ENCODE assay signal across 20 cellular contexts in the genomic region with DNA sequence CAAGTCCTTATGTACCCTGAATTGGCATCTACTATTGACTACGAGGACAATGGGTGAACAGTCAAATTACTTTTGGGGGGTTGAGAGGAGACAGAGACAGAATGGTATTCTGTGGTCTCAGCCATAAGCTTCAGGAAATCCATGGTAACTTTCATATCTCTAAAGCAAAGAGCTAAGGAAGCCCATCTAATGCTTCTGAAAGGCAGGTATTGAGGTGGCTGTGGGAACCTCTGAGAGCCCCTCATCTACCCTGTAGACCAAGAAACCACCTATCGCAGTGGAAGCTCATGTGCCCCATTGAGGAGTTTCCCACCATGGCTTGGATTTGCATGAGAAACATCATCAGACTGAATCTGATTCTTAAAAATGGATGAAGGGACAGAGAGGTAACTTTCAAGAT.
"Had no signal": no experiment of that assay in that cellular context is flagged by ENCODE, and none has a peak within 500 bp of the region (broad histone marks: within the 10 kb centered on the region; RNA-seq: fewer than 3 reads in every experiment).

No MANE protein-coding gene starts in this region.

- H3K4me1 Mint-ChIP-seq: activated T-helper 17 cell treated with anti-CD3 and anti-CD28 coated beads, Interleukin-2, amount 50 U/mL, for 72 hours had no signal

- H3K9me3 ChIP-seq: ascending aorta, colonic mucosa, esophagus squamous epithelium, gastrocnemius medialis, left ventricle myocardium inferior, ovary, prostate gland, thyroid gland had no signal

- DNase-seq: activated CD8-positive, alpha-beta memory T cell treated with anti-CD3 and anti-CD28 coated beads for 24 hours; activated CD8-positive, alpha-beta memory T cell treated with anti-CD3 and anti-CD28 coated beads, Interleukin-2, amount 50 U/mL, for 4 hours; activated T-cell treated with anti-CD3 and anti-CD28 coated beads, Interleukin-2, amount 50 U/mL, for 24 hours; colonic mucosa; dorsolateral prefrontal cortex; esophagus squamous epithelium; gastrocnemius medialis; hippocampal formation; left ventricle myocardium inferior; ovary; stimulated activated CD4-positive, alpha-beta T cell treated with anti-CD3 and anti-CD28 coated beads, Interleukin-2, amount 100 ng/mL, for 48 hours; stimulated activated CD8-positive, alpha-beta memory T cell treated with anti-CD3 and anti-CD28 coated beads, Interleukin-4, amount 100 ng/mL, for 48 hours; stimulated activated naive CD8-positive, alpha-beta T cell treated with anti-CD3 and anti-CD28 coated beads, Interleukin-15, Interleukin-2, amounts not matched to agents 100 U/mL and 50 U/mL, for 24 hours; T-helper 9 cell; thyroid gland had no signal

- H3K36me3 ChIP-seq: ascending aorta, colonic mucosa, esophagus squamous epithelium, gastrocnemius medialis, left ventricle myocardium inferior, ovary, prostate gland, thyroid gland had no signal

- H3K36me3 Mint-ChIP-seq: activated naive CD4-positive, alpha-beta T cell treated with anti-CD3 and anti-CD28 coated beads, Interleukin-2, amount 50 U/mL, for 72 hours; natural killer cell treated with Interleukin-12 subunit alpha and Interleukin-12 subunit beta and Interleukin-15 and Interleukin-18, amount 100 ng/mL, for 72 hours had no signal

- H3K27ac Mint-ChIP-seq: activated naive CD4-positive, alpha-beta T cell treated with anti-CD3 and anti-CD28 coated beads, Interleukin-2, amount 50 U/mL, for 72 hours; activated T-cell treated with anti-CD3 and anti-CD28 coated beads, Interleukin-2, amount 50 U/mL, for 24 hours; activated T-helper 17 cell treated with anti-CD3 and anti-CD28 coated beads, Interleukin-2, amount 50 U/mL, for 72 hours; natural killer cell treated with Interleukin-12 subunit alpha and Interleukin-12 subunit beta and Interleukin-15 and Interleukin-18, amount 100 ng/mL, for 72 hours had no signal

- H3K9me3 Mint-ChIP-seq: activated naive CD4-positive, alpha-beta T cell treated with anti-CD3 and anti-CD28 coated beads, Interleukin-2, amount 50 U/mL, for 72 hours; activated T-cell treated with anti-CD3 and anti-CD28 coated beads, Interleukin-2, amount 50 U/mL, for 24 hours; activated T-helper 17 cell treated with anti-CD3 and anti-CD28 coated beads, Interleukin-2, amount 50 U/mL, for 72 hours; natural killer cell treated with Interleukin-12 subunit alpha and Interleukin-12 subunit beta and Interleukin-15 and Interleukin-18, amount 100 ng/mL, for 72 hours had no signal

- H3K27ac ChIP-seq: ascending aorta, colonic mucosa, dorsolateral prefrontal cortex, esophagus squamous epithelium, gastrocnemius medialis, left ventricle myocardium inferior, ovary, prostate gland, thyroid gland had no signal

- H3K4me1 ChIP-seq: colonic mucosa, prostate gland had no signal

- H3K4me3 ChIP-seq: ascending aorta, colonic mucosa, dorsolateral prefrontal cortex, esophagus squamous epithelium, gastrocnemius medialis, left ventricle myocardium inferior, ovary, prostate gland, thyroid gland had no signal

- H3K4me3 Mint-ChIP-seq: activated T-cell treated with anti-CD3 and anti-CD28 coated beads, Interleukin-2, amount 50 U/mL, for 24 hours; activated T-helper 17 cell treated with anti-CD3 and anti-CD28 coated beads, Interleukin-2, amount 50 U/mL, for 72 hours; natural killer cell treated with Interleukin-12 subunit alpha and Interleukin-12 subunit beta and Interleukin-15 and Interleukin-18, amount 100 ng/mL, for 72 hours had no signal

- H3K27me3 ChIP-seq: ascending aorta, colonic mucosa, dorsolateral prefrontal cortex, esophagus squamous epithelium, gastrocnemius medialis, ovary, thyroid gland had no signal

- ATAC-seq: activated naive CD4-positive, alpha-beta T cell treated with anti-CD3 and anti-CD28 coated beads, Interleukin-2, amount 50 U/mL, for 72 hours; activated T-helper 17 cell treated with anti-CD3 and anti-CD28 coated beads, Interleukin-2, amount 50 U/mL, for 72 hours; gastrocnemius medialis; natural killer cell treated with Interleukin-12 subunit alpha and Interleukin-12 subunit beta and Interleukin-15 and Interleukin-18, amount 100 ng/mL, for 72 hours; stimulated activated naive CD8-positive, alpha-beta T cell treated with anti-CD3 and anti-CD28 coated beads, Interleukin-15, Interleukin-2, amounts not matched to agents 100 U/mL and 50 U/mL, for 24 hours had no signal
